ENCODE assay signal across 27 cellular contexts in the genomic region with DNA sequence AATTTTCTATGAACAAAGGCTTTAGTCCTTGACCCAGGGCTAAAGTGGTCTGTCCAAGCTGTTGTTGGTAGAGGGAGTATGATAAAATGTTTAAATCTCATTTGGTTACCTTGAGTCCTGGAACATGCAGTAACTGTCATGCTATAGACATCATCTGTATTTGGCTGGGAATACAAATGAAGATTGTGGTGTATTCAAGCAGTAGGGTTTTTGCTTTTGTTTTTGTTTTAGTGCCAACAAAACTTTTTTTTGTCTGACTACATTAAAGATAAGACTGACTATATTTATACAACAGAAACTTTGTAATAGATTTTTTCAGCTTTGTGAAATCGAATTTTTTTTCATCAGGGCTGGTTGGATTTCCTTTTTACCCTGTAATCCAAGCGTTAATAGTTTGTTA.
"Had no signal": no experiment of that assay in that cellular context is flagged by ENCODE, and none has a peak within 500 bp of the region (broad histone marks: within the 10 kb centered on the region; RNA-seq: fewer than 3 reads in every experiment).

No MANE protein-coding gene starts in this region.

- ATAC-seq: stimulated activated effector memory CD8-positive, alpha-beta T cell treated with anti-CD3 and anti-CD28 coated beads, Interleukin-12 subunit alpha, Interleukin-12 subunit beta, amount 100 ng/mL, for 72 hours; stimulated activated memory B cell treated with anti-CD40 and anti-IgM and Interleukin-4, amounts not matched to agents 10 μg/mL and 1 μg/mL and 100 μg/mL, for 72 hours; stimulated activated naive B cell treated with anti-CD40 and anti-IgM and Interleukin-4, amounts not matched to agents 10 μg/mL and 1 μg/mL and 100 μg/mL, for 72 hours; stimulated activated naive CD8-positive, alpha-beta T cell treated with anti-CD3 and anti-CD28 coated beads, Interleukin-15, amount 100 ng/mL, for 72 hours; stimulated activated naive CD8-positive, alpha-beta T cell treated with anti-CD3 and anti-CD28 coated beads, Interleukin-15, Interleukin-2, amounts not matched to agents 100 U/mL and 50 U/mL, for 24 hours; upper lobe of right lung had no signal

- H3K36me3 Mint-ChIP-seq: stimulated activated effector memory CD8-positive, alpha-beta T cell treated with anti-CD3 and anti-CD28 coated beads, Interleukin-12 subunit alpha, Interleukin-12 subunit beta, amount 100 ng/mL, for 72 hours; stimulated activated memory B cell treated with anti-CD40 and anti-IgM and Interleukin-4, amounts not matched to agents 10 μg/mL and 1 μg/mL and 100 μg/mL, for 72 hours; stimulated activated naive B cell treated with anti-CD40 and anti-IgM and Interleukin-4, amounts not matched to agents 10 μg/mL and 1 μg/mL and 100 μg/mL, for 72 hours; type B pancreatic cell had no signal

- H3K27ac Mint-ChIP-seq: stimulated activated effector memory CD8-positive, alpha-beta T cell treated with anti-CD3 and anti-CD28 coated beads, Interleukin-12 subunit alpha, Interleukin-12 subunit beta, amount 100 ng/mL, for 72 hours; stimulated activated memory B cell treated with anti-CD40 and anti-IgM and Interleukin-4, amounts not matched to agents 10 μg/mL and 1 μg/mL and 100 μg/mL, for 72 hours; stimulated activated naive B cell treated with anti-CD40 and anti-IgM and Interleukin-4, amounts not matched to agents 10 μg/mL and 1 μg/mL and 100 μg/mL, for 72 hours; stimulated activated naive CD8-positive, alpha-beta T cell treated with anti-CD3 and anti-CD28 coated beads, Interleukin-15, amount 100 ng/mL, for 72 hours; stimulated activated naive CD8-positive, alpha-beta T cell treated with anti-CD3 and anti-CD28 coated beads, Interleukin-15, Interleukin-2, amounts not matched to agents 100 ng/mL and 50 ng/mL, for 24 hours; type B pancreatic cell had no signal

- DNase-seq: stimulated activated CD4-positive, alpha-beta T cell treated with anti-CD3 and anti-CD28 coated beads, Interleukin-2, amount 100 ng/mL, for 24 hours; stimulated activated CD4-positive, alpha-beta T cell treated with anti-CD3 and anti-CD28 coated beads, Interleukin-2, amount 100 ng/mL, for 48 hours; stimulated activated CD4-positive, alpha-beta T cell treated with anti-CD3 and anti-CD28 coated beads, Interleukin-4, amount 100 ng/mL, for 1 hour; stimulated activated CD4-positive, alpha-beta T cell treated with anti-CD3 and anti-CD28 coated beads, Interleukin-4, amount 100 ng/mL, for 24 hours; stimulated activated CD4-positive, alpha-beta T cell treated with anti-CD3 and anti-CD28 coated beads, Interleukin-4, amount 100 ng/mL, for 4 hours; stimulated activated CD8-positive, alpha-beta memory T cell treated with anti-CD3 and anti-CD28 coated beads, Interleukin-4, amount 100 ng/mL, for 48 hours; stimulated activated naive B cell treated with anti-CD40 and anti-IgM and Interleukin-4, amounts not matched to agents 10 μg/mL and 1 μg/mL and 100 μg/mL, for 72 hours; stimulated activated naive CD4-positive, alpha-beta T cell; stimulated activated naive CD8-positive, alpha-beta T cell treated with anti-CD3 and anti-CD28 coated beads, Interleukin-15, amount 100 ng/mL, for 72 hours; stimulated activated naive CD8-positive, alpha-beta T cell treated with anti-CD3 and anti-CD28 coated beads, Interleukin-15, Interleukin-2, amounts not matched to agents 100 U/mL and 50 U/mL, for 24 hours; stomach; substantia nigra; thyroid gland; tibial artery; transverse colon; trophoblast cell; upper lobe of left lung; upper lobe of right lung; uterus had no signal

- H3K27me3 ChIP-seq: stomach, suprapubic skin, thyroid gland, tibial artery, tibial nerve, transverse colon, upper lobe of left lung, upper lobe of right lung, uterus, vagina had no signal

- H3K27ac ChIP-seq: stomach, suprapubic skin, thoracic aorta, thyroid gland, tibial artery, tibial nerve, transverse colon, upper lobe of left lung, upper lobe of right lung, uterus, vagina had no signal

- H3K4me3 ChIP-seq: stomach, suprapubic skin, thoracic aorta, thyroid gland, tibial artery, tibial nerve, transverse colon, upper lobe of left lung, upper lobe of right lung, uterus, vagina had no signal

- H3K4me1 ChIP-seq: thyroid gland, upper lobe of left lung, upper lobe of right lung, uterus, vagina had no signal

- H3K9me3 ChIP-seq: stomach, suprapubic skin, thoracic aorta, thyroid gland, tibial artery, tibial nerve, transverse colon, upper lobe of left lung, upper lobe of right lung, uterus, vagina had no signal

- H3K36me3 ChIP-seq: suprapubic skin, thoracic aorta, thyroid gland, tibial artery, tibial nerve, transverse colon, upper lobe of left lung, upper lobe of right lung, uterus, vagina had no signal

- H3K27me3 Mint-ChIP-seq: stimulated activated naive B cell treated with anti-CD40 and anti-IgM and Interleukin-4, amounts not matched to agents 10 μg/mL and 1 μg/mL and 100 μg/mL, for 72 hours; stimulated activated naive CD8-positive, alpha-beta T cell treated with anti-CD3 and anti-CD28 coated beads, Interleukin-15, amount 100 ng/mL, for 72 hours; stimulated activated naive CD8-positive, alpha-beta T cell treated with anti-CD3 and anti-CD28 coated beads, Interleukin-15, Interleukin-2, amounts not matched to agents 100 ng/mL and 50 ng/mL, for 24 hours had no signal

- H3K9me3 Mint-ChIP-seq: stimulated activated effector memory CD8-positive, alpha-beta T cell treated with anti-CD3 and anti-CD28 coated beads, Interleukin-12 subunit alpha, Interleukin-12 subunit beta, amount 100 ng/mL, for 72 hours; stimulated activated memory B cell treated with anti-CD40 and anti-IgM and Interleukin-4, amounts not matched to agents 10 μg/mL and 1 μg/mL and 100 μg/mL, for 72 hours; stimulated activated naive B cell treated with anti-CD40 and anti-IgM and Interleukin-4, amounts not matched to agents 10 μg/mL and 1 μg/mL and 100 μg/mL, for 72 hours; stimulated activated naive CD8-positive, alpha-beta T cell treated with anti-CD3 and anti-CD28 coated beads, Interleukin-15, amount 100 ng/mL, for 72 hours; stimulated activated naive CD8-positive, alpha-beta T cell treated with anti-CD3 and anti-CD28 coated beads, Interleukin-15, Interleukin-2, amounts not matched to agents 100 ng/mL and 50 ng/mL, for 24 hours; type B pancreatic cell had no signal

- H3K4me3 Mint-ChIP-seq: stimulated activated effector memory CD8-positive, alpha-beta T cell treated with anti-CD3 and anti-CD28 coated beads, Interleukin-12 subunit alpha, Interleukin-12 subunit beta, amount 100 ng/mL, for 72 hours; stimulated activated memory B cell treated with anti-CD40 and anti-IgM and Interleukin-4, amounts not matched to agents 10 μg/mL and 1 μg/mL and 100 μg/mL, for 72 hours; stimulated activated naive B cell treated with anti-CD40 and anti-IgM and Interleukin-4, amounts not matched to agents 10 μg/mL and 1 μg/mL and 100 μg/mL, for 72 hours; stimulated activated naive CD8-positive, alpha-beta T cell treated with anti-CD3 and anti-CD28 coated beads, Interleukin-15, amount 100 ng/mL, for 72 hours; stimulated activated naive CD8-positive, alpha-beta T cell treated with anti-CD3 and anti-CD28 coated beads, Interleukin-15, Interleukin-2, amounts not matched to agents 100 ng/mL and 50 ng/mL, for 24 hours; type B pancreatic cell had no signal
